ENCODE assay signal across 9 cellular contexts in the genomic region with DNA sequence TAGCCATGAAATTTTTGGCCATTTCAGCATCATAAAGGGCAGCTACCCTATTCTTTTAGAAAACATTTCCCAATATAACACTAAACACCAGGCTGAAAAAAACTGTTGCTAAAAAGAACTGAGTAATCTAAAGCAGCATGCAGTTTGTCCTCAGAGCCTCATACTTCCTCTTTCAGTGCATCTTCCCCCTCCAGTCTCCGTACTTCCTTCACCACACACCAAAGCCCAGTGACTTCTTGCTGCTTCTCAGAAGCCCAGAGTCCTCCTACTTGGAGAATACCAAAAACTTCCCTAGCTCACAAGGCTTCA. TPM values are rescaled to one million over a fixed set of nuclear protein-coding genes. Genes with fewer than 3 reads are reported as not detected.
DNase-seq lines count a peak whose midpoint lies in the region; ATAC-seq, FAIRE-seq and TF ChIP-seq lines count a peak whose summit lies in the region.
"Had no signal": no experiment of that assay in that cellular context is flagged by ENCODE, and none has a peak within 500 bp of the region (broad histone marks: within the 10 kb centered on the region; RNA-seq: fewer than 3 reads in every experiment).

No MANE protein-coding gene starts in this region.

- peak; percentile 40 for ATAC-seq in CD8-positive, alpha-beta T cell
- ATAC-seq in GM21423 (IDR thresholded peaks at IDR 0.05; ENCODE audit: unreplicated experiment) = peak; percentile 61
- ATAC-seq in heart right ventricle = peak in 6 of 8 donors; percentile 10 to 42 (median 26)

- 88 to 96% methylated on average over 1 of the region's 1 CpG for WGBS in heart right ventricle, 2 donors

- H3K4me3 ChIP-seq in CD8-positive, alpha-beta T cell (ENCODE audit: low read depth, low read length) = no peak overlapping the region
- no peak overlapping the region for H3K4me3 ChIP-seq in heart right ventricle

- POLR2A ChIA-PET in CD8-positive, alpha-beta T cell (lab: Charles Lee) = interaction anchor here (1.5 kb wide), 1 partner anchor 9 kb away, joined by 3 read pairs; no protein-coding TSS in a partner anchor

- H3K27ac ChIP-seq in CD8-positive, alpha-beta T cell (ENCODE audit: low read depth, low read length) = no peak overlapping the region
- H3K27ac ChIP-seq in heart right ventricle = peak overlapping the region in 5 of 10 donors; percentile 62 to 99 (median 85)

- H3K9me3 Mint-ChIP-seq in CD8-positive, alpha-beta T cell = no peaks in the 10 kb centered on the region

- H3K4me1 Mint-ChIP-seq in CD8-positive, alpha-beta T cell (ENCODE audit: low read depth) = peaks cover 54% of the 10 kb centered on the region

- DNase-seq in CD8-positive, alpha-beta T cell = no peak
- DNase-seq in Kasumi-1 (lab: John Stamatoyannopoulos, UW) (peak; percentile 97 to 98), heart right ventricle (no peak), activated T-cell treated with anti-CD3 and anti-CD28 coated beads for 4 hours (no peak), NCI-H526 (lab: John Stamatoyannopoulos, UW) (no peak), HTR-8/SVneo (ENCODE audit: insufficient read length, low spot score) (no peak)
- DNase-seq in activated CD4-positive, alpha-beta T cell treated with anti-CD3 and anti-CD28 coated beads for 48 hours = no peak

- CTCF ChIA-PET in CD8-positive, alpha-beta T cell (lab: Charles Lee) = interaction anchor here (1.4 kb wide), 1 partner anchor 46 kb away, joined by 5 read pairs; no protein-coding TSS in a partner anchor

- H3K27me3 ChIP-seq in CD8-positive, alpha-beta T cell (ENCODE audit: insufficient read depth, low read length) = no peaks in the 10 kb centered on the region
- no peaks in the 10 kb centered on the region for H3K27me3 ChIP-seq in heart right ventricle

- no peak for TF ChIP-seq CTCF in CD8-positive, alpha-beta T cell (IDR thresholded peaks at IDR 0.05)
- TF ChIP-seq CTCF in heart right ventricle (IDR thresholded peaks at IDR 0.05) = no peak

- H3K4me1 ChIP-seq in CD8-positive, alpha-beta T cell (ENCODE audit: insufficient read depth, low read length) = peaks cover 17% of the 10 kb centered on the region
- H3K4me1 ChIP-seq in heart right ventricle = peaks cover 8 to 100% (median 65%) of the 10 kb centered on the region in 9 donors

- H3K36me3 Mint-ChIP-seq in CD8-positive, alpha-beta T cell = peaks cover 2% of the 10 kb centered on the region

- peak overlapping the region; percentile 24 for H3K4me3 Mint-ChIP-seq in CD8-positive, alpha-beta T cell

- no peak for FAIRE-seq in HTR-8/SVneo (lab: Jason Lieb, UNC)
- FAIRE-seq: G401.6 had no signal

- no peaks in the 10 kb centered on the region for H3K9me3 ChIP-seq in CD8-positive, alpha-beta T cell (ENCODE audit: low read length)
- no peaks in the 10 kb centered on the region for H3K9me3 ChIP-seq in heart right ventricle

- no peaks in the 10 kb centered on the region for H3K36me3 ChIP-seq in CD8-positive, alpha-beta T cell (ENCODE audit: insufficient read depth, low read length)
- no peaks in the 10 kb centered on the region for H3K36me3 ChIP-seq in heart right ventricle

- intact Hi-C loops in CD8-positive, alpha-beta T cell (cut with DNase I, micrococcal nuclease) = no loop called here
- intact Hi-C loops in heart right ventricle (cut with DNase I) = no loop called here

- no peaks in the 10 kb centered on the region for H3K27me3 Mint-ChIP-seq in CD8-positive, alpha-beta T cell (ENCODE audit: low read depth)

- no peak overlapping the region for H3K27ac Mint-ChIP-seq in CD8-positive, alpha-beta T cell

RNA-seq across cellular contexts. Expression of a gene that starts 5.7 kb away (rescaled TPM):
- total RNA-seq in CD8-positive, alpha-beta T cell = 100 to 1,000 TPM; 106 to 117 TPM
- total RNA-seq in heart right ventricle = 100 to 1,000 TPM in 3 of 10 donors, 10 to 100 TPM in 7; 55.8 to 132 (median 78.7) TPM
- 100 to 1,000 TPM in 1 of 2 donors, 10 to 100 TPM in 1; 66.1 to 121 TPM for polyA plus RNA-seq in heart right ventricle

RNA-seq across cellular contexts. Expression of a gene that starts 51.4 kb away (rescaled TPM):
- total RNA-seq in CD8-positive, alpha-beta T cell = not detected
- total RNA-seq in heart right ventricle = under 1 TPM in 1 of 10 donors, not detected in 9; 0.12 TPM
- polyA plus RNA-seq in heart right ventricle = not detected

Comparison
In these comparisons a context has a peak if more than half of its experiments do, and no peak if none do; other contexts are left out.
1. DNase-seq: peak in Kasumi-1 (2 of 2); none in CD8-positive, alpha-beta T cell (0 of 7), heart right ventricle (0 of 2), activated T-cell treated with anti-CD3 and anti-CD28 coated beads for 4 hours (single experiment), activated CD4-positive, alpha-beta T cell treated with anti-CD3 and anti-CD28 coated beads for 48 hours (single experiment), NCI-H526 (0 of 2) and HTR-8/SVneo (single experiment).
2. Peak in every context shown above with its lines, with median percentiles within 50 percentile points of each other: ATAC-seq.